ENCODE assay signal across 8 cellular contexts in the genomic region with DNA sequence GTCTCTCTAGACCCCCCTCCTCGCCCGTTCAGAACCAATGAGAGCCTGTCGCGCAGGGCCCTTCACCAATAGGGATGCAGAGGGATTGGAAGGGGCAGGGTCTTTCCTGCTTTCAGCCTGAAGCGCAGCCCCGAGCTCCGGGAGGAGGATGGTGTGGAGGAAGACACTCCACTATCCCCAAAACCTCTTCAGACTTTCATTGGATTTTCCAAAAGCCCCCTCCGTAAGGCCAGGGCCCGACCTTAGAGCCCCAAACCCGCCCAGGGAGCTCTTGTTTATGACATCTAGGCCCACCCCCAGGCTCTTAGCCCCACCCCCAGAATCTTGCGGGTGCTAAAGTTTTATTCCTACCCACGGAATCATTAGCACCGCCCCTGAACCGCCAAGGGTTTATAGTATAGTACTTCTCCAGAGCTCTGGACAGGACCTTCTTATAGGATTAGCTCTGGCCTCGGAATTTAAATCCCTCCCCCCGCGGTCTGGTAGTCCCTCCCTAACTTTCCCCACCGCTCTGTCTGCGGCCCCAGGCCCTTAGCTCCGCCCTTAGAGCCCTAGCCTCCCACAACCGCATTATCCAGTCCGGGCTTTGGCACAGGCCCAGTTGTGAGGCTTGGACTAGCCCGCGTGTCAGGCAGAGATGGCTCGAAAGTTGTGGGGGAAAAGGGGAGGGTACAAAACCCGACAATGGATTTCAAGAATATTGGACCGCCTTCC. TPM values are rescaled to one million over a fixed set of nuclear protein-coding genes. Genes with fewer than 3 reads are reported as not detected.
DNase-seq lines count a peak whose midpoint lies in the region; ATAC-seq, FAIRE-seq and TF ChIP-seq lines count a peak whose summit lies in the region.

No MANE protein-coding gene starts in this region.

- H4K20me1 ChIP-seq in MM.1S (ENCODE audit: insufficient read depth, low read length), result no peaks in the 10 kb centered on the region
- H4K20me1 ChIP-seq in SK-N-SH (ENCODE audit: insufficient read depth), result no peaks in the 10 kb centered on the region

- H3K27ac ChIP-seq in A549 (peak overlapping the region; percentile 54 to 78), MM.1S (ENCODE audit: low read length) (no peak overlapping the region), SK-N-SH (ENCODE audit: low read depth in 2 of 2, low read length in 1 of 2) (peak overlapping the region; percentile 59 to 85; a peak in 3 of 4 replicates), pancreas (no peak overlapping the region), tibial nerve (no peak overlapping the region)

- H3K79me2 ChIP-seq in MM.1S (ENCODE audit: low read length) (no peaks in the 10 kb centered on the region), SK-N-SH (ENCODE audit: insufficient read depth) (no peaks in the 10 kb centered on the region)

- no peak for TF ChIP-seq EP300 in A549 (IDR thresholded peaks at IDR 0.05)
- TF ChIP-seq EP300 in SK-N-SH (IDR thresholded peaks at IDR 0.05; ENCODE audit: borderline replicate concordance in 1 of 2, low read depth in 1 of 2, low read length in 1 of 2), result no peak
- no peak for TF ChIP-seq EP300 in tibial nerve (IDR thresholded peaks at IDR 0.05)

- peaks cover 31% of the 10 kb centered on the region for H3K4me1 ChIP-seq in A549
- H3K4me1 ChIP-seq in MM.1S (ENCODE audit: low read length), result peaks cover 5% of the 10 kb centered on the region; the same call in 1 of the 2 replicates
- peaks cover 6 to 17% of the 10 kb centered on the region in 2 experiments; a peak in 1 of 4 replicates for H3K4me1 ChIP-seq in SK-N-SH (ENCODE audit: control insufficient read depth in 1 of 2, insufficient read depth in 2 of 2, low read depth in 1 of 2, low read length in 1 of 2)
- peaks cover 5 to 15% (median 8%) of the 10 kb centered on the region in 3 donors for H3K4me1 ChIP-seq in pancreas
- peaks cover 0 to 45% (median 25%) of the 10 kb centered on the region in 4 donors for H3K4me1 ChIP-seq in tibial nerve

- H3K4me3 ChIP-seq in A549, result peak overlapping the region; percentile 48
- peak overlapping the region; percentile 66 for H3K4me3 ChIP-seq in MM.1S (ENCODE audit: low read length)
- peak overlapping the region; percentile 61 to 81 for H3K4me3 ChIP-seq in SK-N-SH (ENCODE audit: low read depth in 2 of 2, low read length in 1 of 2)
- H3K4me3 ChIP-seq in pancreas, result peak overlapping the region in 1 of 4 donors; percentile 34
- H3K4me3 ChIP-seq in tibial nerve, result peak overlapping the region; percentile 13 to 39 (median 25)

- H3K9me3 ChIP-seq in A549 (no peaks in the 10 kb centered on the region), MM.1S (replicated peaks; ENCODE audit: insufficient read depth, low read length) (no peaks in the 10 kb centered on the region), SK-N-SH (no peaks in the 10 kb centered on the region), pancreas (no peaks in the 10 kb centered on the region), tibial nerve (no peaks in the 10 kb centered on the region)

- no peaks in the 10 kb centered on the region for H3K9me3 Mint-ChIP-seq in activated naive CD8-positive, alpha-beta T cell treated with anti-CD3 and anti-CD28 coated beads, Interleukin-2, amount 10 ng/mL, durations not matched to agents 7 days and 5 days

- peak overlapping the region; percentile 80 for H3K27ac Mint-ChIP-seq in activated naive CD8-positive, alpha-beta T cell treated with anti-CD3 and anti-CD28 coated beads, Interleukin-2, amount 10 ng/mL, durations not matched to agents 7 days and 5 days

- WGBS in A549 (ENCODE audit: missing lambda C conversion rate), result 10% methylated on average over 27 of the region's 27 CpGs
- WGBS in SK-N-SH (ENCODE audit: low lambda C conversion rate), result 2% methylated on average over 24 of the region's 27 CpGs
- 2 to 4% methylated on average over 27 of the region's 27 CpGs for WGBS in pancreas, 2 donors
- WGBS in tibial nerve, 2 donors, result 1% methylated on average over 27 of the region's 27 CpGs

- POLR2A ChIA-PET in A549 (lab: Yijun Ruan, JAX) (interaction anchor here (0.5 to 1.7 kb wide), 11 partner anchors 15 to 179 kb away, joined by 3 to 7 read pairs (median 4); a partner anchor contains a TSS), SK-N-SH (lab: Yijun Ruan, JAX) (interaction anchor here (0.5 to 1.4 kb wide), 4 partner anchors 14 to 178 kb away, joined by 3 to 6 read pairs (median 3); a partner anchor contains a TSS)
- POLR2A ChIA-PET in activated naive CD8-positive, alpha-beta T cell treated with anti-CD3 and anti-CD28 coated beads, Interleukin-2, amount 10 ng/mL, durations not matched to agents 7 days and 5 days (lab: Charles Lee), result interaction anchor here (0.6 to 1.4 kb wide), 11 partner anchors 15 to 206 kb away, joined by 3 to 6 read pairs (median 3); a partner anchor contains a TSS

- peak overlapping the region; percentile 82 for H3K4me3 Mint-ChIP-seq in activated naive CD8-positive, alpha-beta T cell treated with anti-CD3 and anti-CD28 coated beads, Interleukin-2, amount 10 ng/mL, durations not matched to agents 7 days and 5 days

- TF ChIP-seq RAD21 in A549 (conservative IDR thresholded peaks at IDR 0.05 in 1 of 2, IDR thresholded peaks at IDR 0.05 in 1 of 2), result 0 out of 5 replicates have a peak, but pooled peaks of 1 of the 2 experiments have one; percentile 13
- no peak for TF ChIP-seq RAD21 in SK-N-SH (IDR thresholded peaks at IDR 0.05; ENCODE audit: low read length)

- FAIRE-seq in A549 (lab: Jason Lieb, UNC) (peak; percentile 56), pancreas (lab: Jason Lieb, UNC) (no peak)

- H3K36me3 Mint-ChIP-seq in activated naive CD8-positive, alpha-beta T cell treated with anti-CD3 and anti-CD28 coated beads, Interleukin-2, amount 10 ng/mL, durations not matched to agents 7 days and 5 days, result peaks cover 1% of the 10 kb centered on the region

- H3K27me3 ChIP-seq in MM.1S (replicated peaks; ENCODE audit: insufficient read depth, low read length) (peaks cover 6% of the 10 kb centered on the region; the same call in 1 of the 2 replicates), SK-N-SH (ENCODE audit: insufficient read depth) (no peaks in the 10 kb centered on the region), pancreas (no peaks in the 10 kb centered on the region), tibial nerve (peaks cover 0 to 44% of the 10 kb centered on the region in 2 donors)

- H3K27me3 Mint-ChIP-seq in activated naive CD8-positive, alpha-beta T cell treated with anti-CD3 and anti-CD28 coated beads, Interleukin-2, amount 10 ng/mL, durations not matched to agents 7 days and 5 days, result peaks cover 3% of the 10 kb centered on the region

- intact Hi-C loops in Right ventricle myocardium inferior (cut with DNase I) (loop anchor here (10.0 kb wide), 3 partner anchors 71 to 221 kb away; a partner anchor contains a TSS), pancreas (cut with DNase I) (no loop called here)

- H3K4me1 Mint-ChIP-seq in activated naive CD8-positive, alpha-beta T cell treated with anti-CD3 and anti-CD28 coated beads, Interleukin-2, amount 10 ng/mL, durations not matched to agents 7 days and 5 days, result peaks cover 30% of the 10 kb centered on the region

- CTCF ChIA-PET in A549 (lab: Yijun Ruan, JAX) (interaction anchor here (0.6 to 7.3 kb wide), 18 partner anchors 8 to 244 kb away, joined by 3 to 72 read pairs (median 4); a partner anchor contains a TSS), SK-N-SH (lab: Yijun Ruan, JAX) (interaction anchor here (0.7 to 5.4 kb wide), 7 partner anchors 25 to 207 kb away, joined by 3 to 49 read pairs (median 5); a partner anchor contains a TSS)

- H3F3A ChIP-seq in MM.1S (ENCODE audit: insufficient read depth, low read length) (peaks cover 33% of the 10 kb centered on the region), SK-N-SH (replicated peaks; ENCODE audit: insufficient read depth) (peaks cover 12% of the 10 kb centered on the region)

- TF ChIP-seq CTCF in A549 (IDR thresholded peaks at IDR 0.05) (no peak), MM.1S (IDR thresholded peaks at IDR 0.05; ENCODE audit: low read length) (no peak), SK-N-SH (IDR thresholded peaks at IDR 0.05) (no peak), pancreas (IDR thresholded peaks at IDR 0.05) (no peak), tibial nerve (IDR thresholded peaks at IDR 0.05) (no peak)

- H2AFZ ChIP-seq in MM.1S (ENCODE audit: low read length), result peak overlapping the region; percentile 87
- H2AFZ ChIP-seq in SK-N-SH (ENCODE audit: low read depth), result peak overlapping the region; percentile 82

- ATAC-seq in A549 (peak; percentile 64 to 81), GM18867 (IDR thresholded peaks at IDR 0.05; ENCODE audit: unreplicated experiment) (peak; percentile 34), Right ventricle myocardium inferior (peak; percentile 73), pancreas (peak in 3 of 4 donors; percentile 24 to 57 (median 35))
- peak; percentile 48 for ATAC-seq in activated naive CD8-positive, alpha-beta T cell treated with anti-CD3 and anti-CD28 coated beads, Interleukin-2, amount 10 ng/mL, durations not matched to agents 7 days and 5 days (ENCODE audit: low read depth)

- DNase-seq in A549 (ENCODE audit: low read depth in 1 of 2, low spot score in 1 of 2) (peak; percentile 95 to 99), MM.1S (peak; percentile 93), SK-N-SH (peak; percentile 97), Right ventricle myocardium inferior (ENCODE audit: missing footprints) (peak; percentile 87), pancreas (peak; percentile 59 to 89 (median 77)), tibial nerve (ENCODE audit: low spot score in 2 of 2) (peak in 1 of 2 donors; percentile 57)
- peak; percentile 78 for DNase-seq in activated naive CD8-positive, alpha-beta T cell treated with anti-CD3 and anti-CD28 coated beads, Interleukin-2, amount 10 ng/mL, durations not matched to agents 7 days and 5 days

- H3K9ac ChIP-seq in MM.1S (ENCODE audit: low read length) (peak overlapping the region; percentile 33; the same call in 1 of the 2 replicates), SK-N-SH (peak overlapping the region; percentile 26; the same call in 1 of the 2 replicates)

- no peak for TF ChIP-seq POLR2A in A549 (IDR thresholded peaks at IDR 0.05; ENCODE audit: low read length)
- no peak for TF ChIP-seq POLR2A in tibial nerve (IDR thresholded peaks at IDR 0.05)

- H3K9me2 ChIP-seq in MM.1S (replicated peaks; ENCODE audit: insufficient read depth, low read length) (no peaks in the 10 kb centered on the region), SK-N-SH (no peaks in the 10 kb centered on the region)

- H3K36me3 ChIP-seq in MM.1S (replicated peaks; ENCODE audit: insufficient read depth, low read length) (no peaks in the 10 kb centered on the region), SK-N-SH (replicated peaks in 1 of 2; ENCODE audit: control insufficient read depth in 1 of 2, insufficient read depth in 2 of 2, low read length in 1 of 2) (no peaks in the 10 kb centered on the region), pancreas (no peaks in the 10 kb centered on the region), tibial nerve (no peaks in the 10 kb centered on the region)

- H3K4me2 ChIP-seq in A549 (peak overlapping the region; percentile 69), MM.1S (ENCODE audit: low read depth, low read length) (peak overlapping the region; percentile 77), SK-N-SH (peak overlapping the region; percentile 86)

RNA-seq across cellular contexts. Expression of a gene that starts 6.6 kb away (rescaled TPM):
- 19.9 and 22.7 TPM in 2 replicates for polyA plus RNA-seq in A549 (2011; rRNA removed)
- 29.1 and 29.3 TPM in 2 replicates for polyA plus RNA-seq in A549 (2012; cell fraction: cytosol; rRNA removed)
- 116 and 131 TPM in 2 replicates for polyA plus RNA-seq in A549 (2012; cell fraction: nucleus; rRNA removed)
- 25.9 to 30.6 TPM (median 29.0 TPM) in 3 replicates for polyA plus RNA-seq in A549 (2017; fragmentation: RNase III; extraction: RNeasy Plus Mini Kit Qiagen cat#74134 plus additional on column Dnase treatment)
- 51.0 and 56.1 TPM in 2 replicates for polyA minus RNA-seq in A549 (2011; rRNA and poly(A)+ RNA removed)
- polyA plus RNA-seq in SK-N-SH (2012; rRNA removed), result 10.3 and 12.4 TPM in 2 replicates
- polyA plus RNA-seq in SK-N-SH (2012; cell fraction: cytosol; rRNA removed), result 4.0 and 7.6 TPM in 2 replicates
- polyA plus RNA-seq in SK-N-SH (2012; cell fraction: nucleus; rRNA removed), result 24.4 and 27.6 TPM in 2 replicates
- 10 to 100 TPM; 93.1 to 94.2 TPM for total RNA-seq in activated naive CD8-positive, alpha-beta T cell treated with anti-CD3 and anti-CD28 coated beads, Interleukin-2, amount 10 ng/mL, durations not matched to agents 7 days and 5 days
- total RNA-seq in Right ventricle myocardium inferior, result 39.1 TPM
- 10 to 100 TPM; 20.9 to 51.2 (median 28.3) TPM for total RNA-seq in pancreas
- 10 to 100 TPM; 47.8 to 51.0 TPM for polyA plus RNA-seq in pancreas
- 10 to 100 TPM; 21.0 to 57.1 (median 25.0) TPM for total RNA-seq in tibial nerve

RNA-seq across cellular contexts. Expression of a gene that starts 22.2 kb away (rescaled TPM):
- polyA plus RNA-seq in A549 (2011; rRNA removed) (0.83 and 1.2 TPM in 2 replicates), A549 (2017; fragmentation: RNase III; extraction: RNeasy Plus Mini Kit Qiagen cat#74134 plus additional on column Dnase treatment) (0.96 to 1.6 TPM (median 1.4 TPM) in 3 replicates), SK-N-SH (2012; rRNA removed) (1.3 and 1.4 TPM in 2 replicates), pancreas (10 to 100 TPM; 28.7 to 49.0 TPM)
- 0.42 and 0.57 TPM in 2 replicates for polyA plus RNA-seq in A549 (2012; cell fraction: cytosol; rRNA removed)
- polyA plus RNA-seq in A549 (2012; cell fraction: nucleus; rRNA removed), result 3.6 and 4.4 TPM in 2 replicates
- 2.0 and 2.6 TPM in 2 replicates for polyA minus RNA-seq in A549 (2011; rRNA and poly(A)+ RNA removed)
- 0.22 and 0.35 TPM in 2 replicates for polyA plus RNA-seq in SK-N-SH (2012; cell fraction: cytosol; rRNA removed)
- polyA plus RNA-seq in SK-N-SH (2012; cell fraction: nucleus; rRNA removed), result 9.1 and 9.2 TPM in 2 replicates
- total RNA-seq in activated naive CD8-positive, alpha-beta T cell treated with anti-CD3 and anti-CD28 coated beads, Interleukin-2, amount 10 ng/mL, durations not matched to agents 7 days and 5 days, result 10 to 100 TPM; 18.4 to 19.3 TPM
- total RNA-seq in Right ventricle myocardium inferior (5.0 TPM), pancreas (10 to 100 TPM in 1 of 6 donors, 1 to 10 TPM in 5; 2.6 to 10.1 (median 6.6) TPM), tibial nerve (1 to 10 TPM in 1 of 4 donors, under 1 TPM in 1, not detected in 2; 0.98 to 2.4 TPM)

RNA-seq across cellular contexts. Expression of a gene that starts 43.8 kb away (rescaled TPM):
- 0.10 TPM in 1 of 2 replicates, not detected in the other for polyA plus RNA-seq in A549 (2011; rRNA removed)
- polyA plus RNA-seq in A549 (2012; cell fraction: cytosol; rRNA removed), result 0.05 TPM in 1 of 2 replicates, not detected in the other
- 0.23 and 0.40 TPM in 2 replicates for polyA plus RNA-seq in A549 (2012; cell fraction: nucleus; rRNA removed)
- 0.03 to 0.12 TPM (median 0.04 TPM) in 3 replicates for polyA plus RNA-seq in A549 (2017; fragmentation: RNase III; extraction: RNeasy Plus Mini Kit Qiagen cat#74134 plus additional on column Dnase treatment)
- 0.29 TPM in 1 of 2 replicates, not detected in the other for polyA minus RNA-seq in A549 (2011; rRNA and poly(A)+ RNA removed)
- 0.29 and 0.69 TPM in 2 replicates for polyA plus RNA-seq in SK-N-SH (2012; rRNA removed)
- polyA plus RNA-seq in SK-N-SH (2012; cell fraction: cytosol; rRNA removed), result 0.54 and 0.55 TPM in 2 replicates
- polyA plus RNA-seq in SK-N-SH (2012; cell fraction: nucleus; rRNA removed), result 0.38 and 0.69 TPM in 2 replicates
- not detected for total RNA-seq in activated naive CD8-positive, alpha-beta T cell treated with anti-CD3 and anti-CD28 coated beads, Interleukin-2, amount 10 ng/mL, durations not matched to agents 7 days and 5 days
- total RNA-seq in Right ventricle myocardium inferior, result 5.4 TPM
- total RNA-seq in pancreas, result 1 to 10 TPM in 3 of 6 donors, under 1 TPM in 3; 0.56 to 2.2 (median 0.99) TPM
- polyA plus RNA-seq in pancreas, result 1 to 10 TPM; 2.4 to 3.0 TPM
- total RNA-seq in tibial nerve, result 10 to 100 TPM; 12.6 to 15.6 (median 13.8) TPM

RNA-seq across cellular contexts. Expression of a gene that starts 46.0 kb away (rescaled TPM):
- polyA plus RNA-seq in A549 (2011; rRNA removed), result 974 and 1,002 TPM in 2 replicates
- 950 and 1,298 TPM in 2 replicates for polyA plus RNA-seq in A549 (2012; cell fraction: cytosol; rRNA removed)
- 367 and 451 TPM in 2 replicates for polyA plus RNA-seq in A549 (2012; cell fraction: nucleus; rRNA removed)
- polyA plus RNA-seq in A549 (2017; fragmentation: RNase III; extraction: RNeasy Plus Mini Kit Qiagen cat#74134 plus additional on column Dnase treatment), result 785 to 834 TPM (median 811 TPM) in 3 replicates
- 171 and 271 TPM in 2 replicates for polyA minus RNA-seq in A549 (2011; rRNA and poly(A)+ RNA removed)
- polyA plus RNA-seq in SK-N-SH (2012; rRNA removed), result 1,248 and 1,471 TPM in 2 replicates
- polyA plus RNA-seq in SK-N-SH (2012; cell fraction: cytosol; rRNA removed), result 1,523 and 1,646 TPM in 2 replicates
- polyA plus RNA-seq in SK-N-SH (2012; cell fraction: nucleus; rRNA removed), result 342 and 654 TPM in 2 replicates
- total RNA-seq in activated naive CD8-positive, alpha-beta T cell treated with anti-CD3 and anti-CD28 coated beads, Interleukin-2, amount 10 ng/mL, durations not matched to agents 7 days and 5 days, result 100 to 1,000 TPM; 520 to 523 TPM
- total RNA-seq in Right ventricle myocardium inferior, result 252 TPM
- 100 to 1,000 TPM in 5 of 6 donors, 10 to 100 TPM in 1; 77.6 to 141 (median 133) TPM for total RNA-seq in pancreas
- polyA plus RNA-seq in pancreas, result 100 to 1,000 TPM; 125 to 183 TPM
- 100 to 1,000 TPM; 125 to 151 (median 137) TPM for total RNA-seq in tibial nerve

RNA-seq across cellular contexts. Expression of a gene that starts 46.7 kb away (rescaled TPM):
- polyA plus RNA-seq in A549 (2011; rRNA removed) (9.4 and 10.3 TPM in 2 replicates), A549 (2017; fragmentation: RNase III; extraction: RNeasy Plus Mini Kit Qiagen cat#74134 plus additional on column Dnase treatment) (6.7 to 10.4 TPM (median 8.4 TPM) in 3 replicates), SK-N-SH (2012; rRNA removed) (17.6 and 19.1 TPM in 2 replicates), pancreas (1 to 10 TPM; 5.5 to 7.3 TPM)
- polyA plus RNA-seq in A549 (2012; cell fraction: cytosol; rRNA removed), result 9.1 and 12.1 TPM in 2 replicates
- 30.4 and 33.8 TPM in 2 replicates for polyA plus RNA-seq in A549 (2012; cell fraction: nucleus; rRNA removed)
- polyA minus RNA-seq in A549 (2011; rRNA and poly(A)+ RNA removed), result 13.0 and 15.7 TPM in 2 replicates
- 6.5 and 10.1 TPM in 2 replicates for polyA plus RNA-seq in SK-N-SH (2012; cell fraction: cytosol; rRNA removed)
- 35.0 and 38.2 TPM in 2 replicates for polyA plus RNA-seq in SK-N-SH (2012; cell fraction: nucleus; rRNA removed)
- 1 to 10 TPM; 9.3 to 9.7 TPM for total RNA-seq in activated naive CD8-positive, alpha-beta T cell treated with anti-CD3 and anti-CD28 coated beads, Interleukin-2, amount 10 ng/mL, durations not matched to agents 7 days and 5 days
- total RNA-seq in Right ventricle myocardium inferior (1.5 TPM), pancreas (1 to 10 TPM; 3.4 to 6.3 (median 4.9) TPM), tibial nerve (10 to 100 TPM in 2 of 4 donors, 1 to 10 TPM in 2; 5.9 to 13.2 (median 10.5) TPM)

Comparison
In these comparisons a context has a peak if more than half of its experiments do, and no peak if none do; other contexts are left out.
1. H3K27ac ChIP-seq: peak in A549 (2 of 2) and SK-N-SH (2 of 2); none in MM.1S (single experiment), pancreas (0 of 4) and tibial nerve (0 of 4).
2. Peak in every context shown above with its lines, with median percentiles within 50 percentile points of each other: ATAC-seq and H3K4me2 ChIP-seq.